In the genomic region with DNA sequence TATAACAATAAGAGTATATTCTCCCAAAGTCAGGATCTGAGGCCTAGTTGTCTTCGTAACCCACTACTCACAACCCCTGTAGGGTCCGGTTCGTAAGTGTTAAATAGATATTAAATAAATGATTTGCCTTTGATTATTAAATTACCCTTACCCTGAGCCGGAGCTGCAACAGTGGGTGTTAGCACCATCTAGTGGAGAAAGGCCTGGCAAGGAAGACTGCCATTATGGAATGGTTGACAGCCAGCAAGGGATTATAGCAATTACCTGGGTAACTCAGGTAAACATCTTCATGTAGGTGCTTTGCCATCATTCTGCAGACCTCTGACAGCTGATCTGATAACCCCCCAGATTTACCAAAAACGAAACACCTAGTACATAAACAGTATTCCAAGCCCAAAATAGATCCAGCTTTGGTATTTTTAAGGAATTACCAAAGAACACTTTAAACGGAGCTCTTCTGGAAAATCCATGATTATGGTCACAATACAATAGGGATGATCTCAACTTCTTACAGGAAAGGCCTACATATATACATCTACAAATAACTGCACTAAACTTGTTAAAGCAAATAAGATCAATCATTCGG, we compare ENCODE assay signal across 8 cellular contexts.
DNase-seq lines count a peak whose midpoint lies in the region; ATAC-seq and TF ChIP-seq lines count a peak whose summit lies in the region.

No MANE protein-coding gene starts in this region.

- H3K27ac ChIP-seq in vagina = no peak overlapping the region

- no peak overlapping the region for H3K27ac Mint-ChIP-seq in brain

- no peaks in the 10 kb centered on the region for H3K36me3 ChIP-seq in vagina

- H3K4me3 Mint-ChIP-seq in brain = no peak overlapping the region

- H3K4me3 ChIP-seq in vagina = no peak overlapping the region

- intact Hi-C loops in vagina (cut with DNase I) = no loop called here

- H3K9me3 Mint-ChIP-seq in brain = no peaks in the 10 kb centered on the region

- H3K27me3 ChIP-seq in vagina = no peaks in the 10 kb centered on the region

- TF ChIP-seq POLR2A in vagina (IDR thresholded peaks at IDR 0.05) = no peak

- no peaks in the 10 kb centered on the region for H3K27me3 Mint-ChIP-seq in brain

- ATAC-seq in left lobe of liver = peak; percentile 93

- peak; percentile 17 to 20 for DNase-seq in AML-193 (lab: John Stamatoyannopoulos, UW)
- DNase-seq in NCI-H460 (ENCODE audit: extremely low read depth, low read depth) = peak; percentile 39
- DNase-seq in left lobe of liver (ENCODE audit: low spot score) = no peak
- DNase-seq in vagina (ENCODE audit: extremely low spot score in 2 of 2) = no peak
- DNase-seq in ecto neural progenitor cell (ENCODE audit: low spot score) = no peak
- DNase-seq in activated gamma-delta T cell treated with Interleukin-2 at 50 U/mL for 16 hours = no peak

- no peaks in the 10 kb centered on the region for H3K4me1 Mint-ChIP-seq in brain

- H3K36me3 Mint-ChIP-seq in brain = no peaks in the 10 kb centered on the region

- no peaks in the 10 kb centered on the region for H3K4me1 ChIP-seq in vagina

- TF ChIP-seq CTCF in GM12874 (IDR thresholded peaks at IDR 0.05; ENCODE audit: insufficient read depth, low read depth, low read length) (peak; percentile 68), brain (conservative IDR thresholded peaks at IDR 0.05) (peak; percentile 70 to 84), vagina (IDR thresholded peaks at IDR 0.05) (peak in 2 of 3 experiments; percentile 23 to 42)

- H3K9me3 ChIP-seq in vagina = no peaks in the 10 kb centered on the region

Comparison
In these comparisons a context has a peak if more than half of its experiments do, and no peak if none do; other contexts are left out.
1. DNase-seq: peak in AML-193 (2 of 2) and NCI-H460 (single experiment); none in left lobe of liver (single experiment), vagina (0 of 2), ecto neural progenitor cell (single experiment) and activated gamma-delta T cell treated with Interleukin-2 at 50 U/mL for 16 hours (single experiment).
2. Peak in every context shown above with its lines, with median percentiles within 50 percentile points of each other: CTCF ChIP-seq.